In genomic region chr1:221766210-221766609, GRCh38 we compare ENCODE assay signal across 1 cellular context.
TF ChIP-seq lines count a peak whose summit lies in the region.

No MANE protein-coding gene starts in this region.

TF ChIP-seq in HEK293, 187 proteins besides CTCF, POLR2A, EP300 and RAD21 (continued from another document):
- TF ChIP-seq ZNF239 (tag by site-specific recombination; IDR thresholded peaks at IDR 0.05) (no peak), KLF1 (tag by site-specific recombination; IDR thresholded peaks at IDR 0.05) (no peak), ZNF776 (tag by site-specific recombination; IDR thresholded peaks at IDR 0.05; ENCODE audit: borderline replicate concordance) (peak; percentile 47; the same call in 1 of the 2 replicates), ZNF521 (tag by site-specific recombination; IDR thresholded peaks at IDR 0.05) (no peak), ZNF549 (tag by site-specific recombination; IDR thresholded peaks at IDR 0.05) (no peak), ZNF146 (tag by site-specific recombination; IDR thresholded peaks at IDR 0.05) (no peak), ZNF544 (tag by site-specific recombination; IDR thresholded peaks at IDR 0.05) (no peak)
- TF ChIP-seq, protein P1, sequence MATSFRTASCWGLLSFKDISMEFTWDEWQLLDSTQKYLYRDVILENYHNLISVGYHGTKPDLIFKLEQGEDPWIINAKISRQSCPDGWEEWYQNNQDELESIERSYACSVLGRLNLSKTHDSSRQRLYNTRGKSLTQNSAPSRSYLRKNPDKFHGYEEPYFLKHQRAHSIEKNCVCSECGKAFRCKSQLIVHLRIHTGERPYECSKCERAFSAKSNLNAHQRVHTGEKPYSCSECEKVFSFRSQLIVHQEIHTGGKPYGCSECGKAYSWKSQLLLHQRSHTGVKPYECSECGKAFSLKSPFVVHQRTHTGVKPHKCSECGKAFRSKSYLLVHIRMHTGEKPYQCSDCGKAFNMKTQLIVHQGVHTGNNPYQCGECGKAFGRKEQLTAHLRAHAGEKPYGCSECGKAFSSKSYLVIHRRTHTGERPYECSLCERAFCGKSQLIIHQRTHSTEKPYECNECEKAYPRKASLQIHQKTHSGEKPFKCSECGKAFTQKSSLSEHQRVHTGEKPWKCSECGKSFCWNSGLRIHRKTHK (tag by site-specific recombination; IDR thresholded peaks at IDR 0.05) = no peak
- TF ChIP-seq, protein P2, sequence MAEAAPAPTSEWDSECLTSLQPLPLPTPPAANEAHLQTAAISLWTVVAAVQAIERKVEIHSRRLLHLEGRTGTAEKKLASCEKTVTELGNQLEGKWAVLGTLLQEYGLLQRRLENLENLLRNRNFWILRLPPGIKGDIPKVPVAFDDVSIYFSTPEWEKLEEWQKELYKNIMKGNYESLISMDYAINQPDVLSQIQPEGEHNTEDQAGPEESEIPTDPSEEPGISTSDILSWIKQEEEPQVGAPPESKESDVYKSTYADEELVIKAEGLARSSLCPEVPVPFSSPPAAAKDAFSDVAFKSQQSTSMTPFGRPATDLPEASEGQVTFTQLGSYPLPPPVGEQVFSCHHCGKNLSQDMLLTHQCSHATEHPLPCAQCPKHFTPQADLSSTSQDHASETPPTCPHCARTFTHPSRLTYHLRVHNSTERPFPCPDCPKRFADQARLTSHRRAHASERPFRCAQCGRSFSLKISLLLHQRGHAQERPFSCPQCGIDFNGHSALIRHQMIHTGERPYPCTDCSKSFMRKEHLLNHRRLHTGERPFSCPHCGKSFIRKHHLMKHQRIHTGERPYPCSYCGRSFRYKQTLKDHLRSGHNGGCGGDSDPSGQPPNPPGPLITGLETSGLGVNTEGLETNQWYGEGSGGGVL (tag by site-specific recombination; IDR thresholded peaks at IDR 0.05) = peak; percentile 62; the same call in 1 of the 2 replicates
TF ChIP-seq in HEK293: peak in this region for 6.
